Comparison of ENCODE assay signal across 1 cellular context in the genomic region with DNA sequence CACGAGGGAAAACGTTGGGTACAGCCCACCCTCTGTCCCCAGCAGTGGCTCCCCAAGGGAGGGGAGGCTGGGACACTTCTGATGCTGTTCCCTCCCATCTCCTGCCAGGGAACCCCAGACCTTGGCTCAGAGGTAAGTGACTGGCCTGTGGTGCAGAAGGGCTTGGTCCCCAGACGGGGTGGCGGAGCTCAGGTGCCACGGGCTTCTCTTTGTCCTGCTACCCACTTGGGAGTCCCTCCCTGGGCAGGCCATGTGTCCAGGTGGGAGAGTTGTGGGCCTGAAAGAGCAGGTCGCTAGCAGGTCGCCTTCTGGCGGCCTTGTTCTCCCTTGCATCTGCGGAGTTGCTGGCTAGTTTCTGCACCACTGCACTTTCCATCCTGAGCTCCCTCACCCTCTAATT.
TF ChIP-seq lines count a peak whose summit lies in the region.

No MANE protein-coding gene starts in this region.

TF ChIP-seq in WTC11, 78 proteins besides CTCF, POLR2A, EP300 and RAD21:
- no peak for TF ChIP-seq ESRRA (CRISPR knock-in tag; IDR thresholded peaks at IDR 0.05; ENCODE audit: borderline replicate concordance)
- TF ChIP-seq, protein P1, sequence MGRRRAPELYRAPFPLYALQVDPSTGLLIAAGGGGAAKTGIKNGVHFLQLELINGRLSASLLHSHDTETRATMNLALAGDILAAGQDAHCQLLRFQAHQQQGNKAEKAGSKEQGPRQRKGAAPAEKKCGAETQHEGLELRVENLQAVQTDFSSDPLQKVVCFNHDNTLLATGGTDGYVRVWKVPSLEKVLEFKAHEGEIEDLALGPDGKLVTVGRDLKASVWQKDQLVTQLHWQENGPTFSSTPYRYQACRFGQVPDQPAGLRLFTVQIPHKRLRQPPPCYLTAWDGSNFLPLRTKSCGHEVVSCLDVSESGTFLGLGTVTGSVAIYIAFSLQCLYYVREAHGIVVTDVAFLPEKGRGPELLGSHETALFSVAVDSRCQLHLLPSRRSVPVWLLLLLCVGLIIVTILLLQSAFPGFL (CRISPR knock-in tag; IDR thresholded peaks at IDR 0.05; ENCODE audit: borderline replicate concordance) = no peak
- no peak for TF ChIP-seq GABPB1 (CRISPR knock-in tag; IDR thresholded peaks at IDR 0.05)
- TF ChIP-seq, protein P2, sequence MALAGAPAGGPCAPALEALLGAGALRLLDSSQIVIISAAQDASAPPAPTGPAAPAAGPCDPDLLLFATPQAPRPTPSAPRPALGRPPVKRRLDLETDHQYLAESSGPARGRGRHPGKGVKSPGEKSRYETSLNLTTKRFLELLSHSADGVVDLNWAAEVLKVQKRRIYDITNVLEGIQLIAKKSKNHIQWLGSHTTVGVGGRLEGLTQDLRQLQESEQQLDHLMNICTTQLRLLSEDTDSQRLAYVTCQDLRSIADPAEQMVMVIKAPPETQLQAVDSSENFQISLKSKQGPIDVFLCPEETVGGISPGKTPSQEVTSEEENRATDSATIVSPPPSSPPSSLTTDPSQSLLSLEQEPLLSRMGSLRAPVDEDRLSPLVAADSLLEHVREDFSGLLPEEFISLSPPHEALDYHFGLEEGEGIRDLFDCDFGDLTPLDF (CRISPR knock-in tag; IDR thresholded peaks at IDR 0.05) = no peak
- TF ChIP-seq FOXJ3 (CRISPR knock-in tag; IDR thresholded peaks at IDR 0.05; ENCODE audit: borderline replicate concordance) = no peak
- no peak for TF ChIP-seq NFATC4 (CRISPR knock-in tag; IDR thresholded peaks at IDR 0.05)
- TF ChIP-seq, protein P3, sequence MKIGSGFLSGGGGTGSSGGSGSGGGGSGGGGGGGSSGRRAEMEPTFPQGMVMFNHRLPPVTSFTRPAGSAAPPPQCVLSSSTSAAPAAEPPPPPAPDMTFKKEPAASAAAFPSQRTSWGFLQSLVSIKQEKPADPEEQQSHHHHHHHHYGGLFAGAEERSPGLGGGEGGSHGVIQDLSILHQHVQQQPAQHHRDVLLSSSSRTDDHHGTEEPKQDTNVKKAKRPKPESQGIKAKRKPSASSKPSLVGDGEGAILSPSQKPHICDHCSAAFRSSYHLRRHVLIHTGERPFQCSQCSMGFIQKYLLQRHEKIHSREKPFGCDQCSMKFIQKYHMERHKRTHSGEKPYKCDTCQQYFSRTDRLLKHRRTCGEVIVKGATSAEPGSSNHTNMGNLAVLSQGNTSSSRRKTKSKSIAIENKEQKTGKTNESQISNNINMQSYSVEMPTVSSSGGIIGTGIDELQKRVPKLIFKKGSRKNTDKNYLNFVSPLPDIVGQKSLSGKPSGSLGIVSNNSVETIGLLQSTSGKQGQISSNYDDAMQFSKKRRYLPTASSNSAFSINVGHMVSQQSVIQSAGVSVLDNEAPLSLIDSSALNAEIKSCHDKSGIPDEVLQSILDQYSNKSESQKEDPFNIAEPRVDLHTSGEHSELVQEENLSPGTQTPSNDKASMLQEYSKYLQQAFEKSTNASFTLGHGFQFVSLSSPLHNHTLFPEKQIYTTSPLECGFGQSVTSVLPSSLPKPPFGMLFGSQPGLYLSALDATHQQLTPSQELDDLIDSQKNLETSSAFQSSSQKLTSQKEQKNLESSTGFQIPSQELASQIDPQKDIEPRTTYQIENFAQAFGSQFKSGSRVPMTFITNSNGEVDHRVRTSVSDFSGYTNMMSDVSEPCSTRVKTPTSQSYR (CRISPR knock-in tag; IDR thresholded peaks at IDR 0.05) = no peak
- TF ChIP-seq, protein P4, sequence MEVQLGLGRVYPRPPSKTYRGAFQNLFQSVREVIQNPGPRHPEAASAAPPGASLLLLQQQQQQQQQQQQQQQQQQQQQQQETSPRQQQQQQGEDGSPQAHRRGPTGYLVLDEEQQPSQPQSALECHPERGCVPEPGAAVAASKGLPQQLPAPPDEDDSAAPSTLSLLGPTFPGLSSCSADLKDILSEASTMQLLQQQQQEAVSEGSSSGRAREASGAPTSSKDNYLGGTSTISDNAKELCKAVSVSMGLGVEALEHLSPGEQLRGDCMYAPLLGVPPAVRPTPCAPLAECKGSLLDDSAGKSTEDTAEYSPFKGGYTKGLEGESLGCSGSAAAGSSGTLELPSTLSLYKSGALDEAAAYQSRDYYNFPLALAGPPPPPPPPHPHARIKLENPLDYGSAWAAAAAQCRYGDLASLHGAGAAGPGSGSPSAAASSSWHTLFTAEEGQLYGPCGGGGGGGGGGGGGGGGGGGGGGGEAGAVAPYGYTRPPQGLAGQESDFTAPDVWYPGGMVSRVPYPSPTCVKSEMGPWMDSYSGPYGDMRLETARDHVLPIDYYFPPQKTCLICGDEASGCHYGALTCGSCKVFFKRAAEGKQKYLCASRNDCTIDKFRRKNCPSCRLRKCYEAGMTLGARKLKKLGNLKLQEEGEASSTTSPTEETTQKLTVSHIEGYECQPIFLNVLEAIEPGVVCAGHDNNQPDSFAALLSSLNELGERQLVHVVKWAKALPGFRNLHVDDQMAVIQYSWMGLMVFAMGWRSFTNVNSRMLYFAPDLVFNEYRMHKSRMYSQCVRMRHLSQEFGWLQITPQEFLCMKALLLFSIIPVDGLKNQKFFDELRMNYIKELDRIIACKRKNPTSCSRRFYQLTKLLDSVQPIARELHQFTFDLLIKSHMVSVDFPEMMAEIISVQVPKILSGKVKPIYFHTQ (CRISPR knock-in tag; IDR thresholded peaks at IDR 0.05) = no peak
- TF ChIP-seq HMGA2 (CRISPR knock-in tag; IDR thresholded peaks at IDR 0.05) = no peak
- no peak for TF ChIP-seq TEAD1 (CRISPR knock-in tag; IDR thresholded peaks at IDR 0.05)
- no peak for TF ChIP-seq ZNF671 (CRISPR knock-in tag; IDR thresholded peaks at IDR 0.05)
- TF ChIP-seq FOXK1 (CRISPR knock-in tag; IDR thresholded peaks at IDR 0.05) = no peak
- TF ChIP-seq JUN (CRISPR knock-in tag; IDR thresholded peaks at IDR 0.05) = no peak
- TF ChIP-seq, protein P5, sequence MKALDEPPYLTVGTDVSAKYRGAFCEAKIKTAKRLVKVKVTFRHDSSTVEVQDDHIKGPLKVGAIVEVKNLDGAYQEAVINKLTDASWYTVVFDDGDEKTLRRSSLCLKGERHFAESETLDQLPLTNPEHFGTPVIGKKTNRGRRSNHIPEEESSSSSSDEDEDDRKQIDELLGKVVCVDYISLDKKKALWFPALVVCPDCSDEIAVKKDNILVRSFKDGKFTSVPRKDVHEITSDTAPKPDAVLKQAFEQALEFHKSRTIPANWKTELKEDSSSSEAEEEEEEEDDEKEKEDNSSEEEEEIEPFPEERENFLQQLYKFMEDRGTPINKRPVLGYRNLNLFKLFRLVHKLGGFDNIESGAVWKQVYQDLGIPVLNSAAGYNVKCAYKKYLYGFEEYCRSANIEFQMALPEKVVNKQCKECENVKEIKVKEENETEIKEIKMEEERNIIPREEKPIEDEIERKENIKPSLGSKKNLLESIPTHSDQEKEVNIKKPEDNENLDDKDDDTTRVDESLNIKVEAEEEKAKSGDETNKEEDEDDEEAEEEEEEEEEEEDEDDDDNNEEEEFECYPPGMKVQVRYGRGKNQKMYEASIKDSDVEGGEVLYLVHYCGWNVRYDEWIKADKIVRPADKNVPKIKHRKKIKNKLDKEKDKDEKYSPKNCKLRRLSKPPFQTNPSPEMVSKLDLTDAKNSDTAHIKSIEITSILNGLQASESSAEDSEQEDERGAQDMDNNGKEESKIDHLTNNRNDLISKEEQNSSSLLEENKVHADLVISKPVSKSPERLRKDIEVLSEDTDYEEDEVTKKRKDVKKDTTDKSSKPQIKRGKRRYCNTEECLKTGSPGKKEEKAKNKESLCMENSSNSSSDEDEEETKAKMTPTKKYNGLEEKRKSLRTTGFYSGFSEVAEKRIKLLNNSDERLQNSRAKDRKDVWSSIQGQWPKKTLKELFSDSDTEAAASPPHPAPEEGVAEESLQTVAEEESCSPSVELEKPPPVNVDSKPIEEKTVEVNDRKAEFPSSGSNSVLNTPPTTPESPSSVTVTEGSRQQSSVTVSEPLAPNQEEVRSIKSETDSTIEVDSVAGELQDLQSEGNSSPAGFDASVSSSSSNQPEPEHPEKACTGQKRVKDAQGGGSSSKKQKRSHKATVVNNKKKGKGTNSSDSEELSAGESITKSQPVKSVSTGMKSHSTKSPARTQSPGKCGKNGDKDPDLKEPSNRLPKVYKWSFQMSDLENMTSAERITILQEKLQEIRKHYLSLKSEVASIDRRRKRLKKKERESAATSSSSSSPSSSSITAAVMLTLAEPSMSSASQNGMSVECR (CRISPR knock-in tag; IDR thresholded peaks at IDR 0.05; ENCODE audit: borderline replicate concordance) = no peak
- TF ChIP-seq NR3C1 (CRISPR knock-in tag; conservative IDR thresholded peaks at IDR 0.05; ENCODE audit: low read depth) = no peak
- TF ChIP-seq KAT7 (CRISPR knock-in tag; IDR thresholded peaks at IDR 0.05; ENCODE audit: borderline replicate concordance) = no peak
